Comparison of ENCODE assay signal across 20 cellular contexts in genomic region chr5:3412146-3412545, GRCh38.
A peak's percentile ranks its signal among the peaks of the same experiment; 100 is the strongest.
DNase-seq lines count a peak whose midpoint lies in the region; ATAC-seq, FAIRE-seq and TF ChIP-seq lines count a peak whose summit lies in the region.
"Had no signal": no experiment of that assay in that cellular context is flagged by ENCODE, and none has a peak within 500 bp of the region (broad histone marks: within the 10 kb centered on the region; RNA-seq: fewer than 3 reads in every experiment).

No MANE protein-coding gene starts in this region.

- H3K27ac Mint-ChIP-seq in MCF 10A (ENCODE audit: low read depth, unreplicated experiment), result no peak overlapping the region
- H3K27ac Mint-ChIP-seq: B cell; CD8-positive, alpha-beta T cell; HFFc6 had no signal

- FAIRE-seq in pancreas (lab: Jason Lieb, UNC), result no peak
- FAIRE-seq: A204.1, D721Med, GM12892 had no signal

- POLR2A ChIA-PET in MCF 10A (lab: Yijun Ruan, JAX), result no interaction called here

- no peak for TF ChIP-seq POLR2A in breast epithelium (IDR thresholded peaks at IDR 0.05)

- 66 to 94% methylated on average over 1 of the region's 1 CpG for WGBS in pancreas, 2 donors

- DNase-seq in MCF 10A (ENCODE audit: unreplicated experiment) (no peak), breast epithelium (ENCODE audit: low spot score in 2 of 2) (no peak), OCI-M1 (lab: John Stamatoyannopoulos, UW) (peak; percentile 83), pancreas (no peak)
- DNase-seq: CD8-positive, alpha-beta T cell; COR-L47; DMS153; DMS79 treated with DMSO at 0.1 percent for 48 hours; GDM1; HCEC 1CT; HFFc6 had no signal

- peaks cover 27% of the 10 kb centered on the region for H3K9me3 Mint-ChIP-seq in MCF 10A (ENCODE audit: unreplicated experiment)

- peak overlapping the region; percentile 45 for H3K4me3 Mint-ChIP-seq in MCF 10A (ENCODE audit: unreplicated experiment)
- H3K4me3 Mint-ChIP-seq: B cell; CD8-positive, alpha-beta T cell; HFFc6 had no signal

- H3K27ac ChIP-seq in breast epithelium (no peak overlapping the region), KOPT-K1 (ENCODE audit: low read depth, low read length, poor library complexity, severe bottlenecking) (peak overlapping the region; percentile 32), pancreas (no peak overlapping the region)
- H3K27ac ChIP-seq: C4-2B, HL-60 had no signal

- CTCF ChIA-PET in MCF 10A (lab: Yijun Ruan, JAX), result interaction anchor here (0.6 kb wide), 1 partner anchor 440 kb away, joined by 3 read pairs; no protein-coding TSS in a partner anchor

- intact Hi-C loops in MCF 10A (cut with micrococcal nuclease) (no loop called here), breast epithelium (cut with DNase I; ENCODE audit: low total_unique reads) (loop anchor here (10.0 kb wide), 1 partner anchor 1443 kb away; no protein-coding TSS in a partner anchor), pancreas (cut with DNase I) (no loop called here)

- no peaks in the 10 kb centered on the region for H3K27me3 ChIP-seq in breast epithelium
- no peaks in the 10 kb centered on the region for H3K27me3 ChIP-seq in pancreas

- H3K4me1 Mint-ChIP-seq in MCF 10A (ENCODE audit: insufficient read depth, unreplicated experiment), result peaks cover 6% of the 10 kb centered on the region
- H3K4me1 Mint-ChIP-seq: B cell had no signal

- no peaks in the 10 kb centered on the region for H3K27me3 Mint-ChIP-seq in MCF 10A (ENCODE audit: insufficient read depth, unreplicated experiment)
- H3K27me3 Mint-ChIP-seq: B cell had no signal

- TF ChIP-seq CTCF in MCF 10A (IDR thresholded peaks at IDR 0.05; ENCODE audit: unreplicated experiment) (no peak), breast epithelium (IDR thresholded peaks at IDR 0.05) (no peak), pancreas (IDR thresholded peaks at IDR 0.05) (no peak)

- ATAC-seq in HG03469 (IDR thresholded peaks at IDR 0.05; ENCODE audit: unreplicated experiment) (no peak), GM18867 (IDR thresholded peaks at IDR 0.05; ENCODE audit: unreplicated experiment) (no peak), pancreas (no peak)
- ATAC-seq: CD8-positive, alpha-beta T cell had no signal

- no peaks in the 10 kb centered on the region for H3K36me3 Mint-ChIP-seq in MCF 10A (ENCODE audit: insufficient read depth, unreplicated experiment)
- H3K36me3 Mint-ChIP-seq: CD8-positive, alpha-beta T cell had no signal

- H3K4me1 ChIP-seq in breast epithelium (no peaks in the 10 kb centered on the region), pancreas (no peaks in the 10 kb centered on the region)

- H3K4me3 ChIP-seq in breast epithelium, result no peak overlapping the region
- H3K4me3 ChIP-seq in pancreas, result no peak overlapping the region

- H3K9me3 ChIP-seq in breast epithelium (peaks cover 0 to 14% of the 10 kb centered on the region in 2 donors), KOPT-K1 (ENCODE audit: insufficient read depth, low read length, poor library complexity, severe bottlenecking) (peaks cover 22% of the 10 kb centered on the region), pancreas (no peaks in the 10 kb centered on the region)

- H3K36me3 ChIP-seq in breast epithelium (no peaks in the 10 kb centered on the region), KOPT-K1 (ENCODE audit: insufficient read depth, low read length) (no peaks in the 10 kb centered on the region), pancreas (no peaks in the 10 kb centered on the region)

- no TSS peak for BruUV-seq in MCF 10A (replicated peaks; lab: Mats Ljungman, UMichigan)
